ENCODE assay signal across 8 cellular contexts in genomic region chr12:49967042-49967776, GRCh38. TPM values are rescaled to one million over a fixed set of nuclear protein-coding genes. Genes with fewer than 3 reads are reported as not detected.
DNase-seq lines count a peak whose midpoint lies in the region; ATAC-seq and TF ChIP-seq lines count a peak whose summit lies in the region.

No MANE protein-coding gene starts in this region.

- H3K27me3 ChIP-seq in neuron (ENCODE audit: insufficient read depth, low read length), result peaks cover 19% of the 10 kb centered on the region

- H3K27me3 Mint-ChIP-seq in stimulated activated naive CD8-positive, alpha-beta T cell treated with anti-CD3 and anti-CD28 coated beads, Interleukin-15, amount 100 ng/mL, for 72 hours, result peaks cover 44% of the 10 kb centered on the region

- H3K9me3 ChIP-seq in neuron (ENCODE audit: low read length), result no peaks in the 10 kb centered on the region

- peak overlapping the region; percentile 53 to 82 for H3K4me3 Mint-ChIP-seq in stimulated activated naive CD8-positive, alpha-beta T cell treated with anti-CD3 and anti-CD28 coated beads, Interleukin-15, amount 100 ng/mL, for 72 hours

- H3K4me1 Mint-ChIP-seq in stimulated activated naive CD8-positive, alpha-beta T cell treated with anti-CD3 and anti-CD28 coated beads, Interleukin-15, amount 100 ng/mL, for 72 hours, result peaks cover 7% of the 10 kb centered on the region

- TF ChIP-seq CTCF in foreskin fibroblast (IDR thresholded peaks at IDR 0.05; ENCODE audit: low read depth, low read length), result peak; percentile 83

- no peaks in the 10 kb centered on the region for H3K9me3 Mint-ChIP-seq in stimulated activated naive CD8-positive, alpha-beta T cell treated with anti-CD3 and anti-CD28 coated beads, Interleukin-15, amount 100 ng/mL, for 72 hours

- H3K27ac Mint-ChIP-seq in stimulated activated naive CD8-positive, alpha-beta T cell treated with anti-CD3 and anti-CD28 coated beads, Interleukin-15, amount 100 ng/mL, for 72 hours, result peak overlapping the region in 1 of 2 donors; percentile 51

- H2AFZ ChIP-seq in neuron (ENCODE audit: low read depth, low read length), result peak overlapping the region; percentile 66

- peak; percentile 71 for ATAC-seq in GM21515 (IDR thresholded peaks at IDR 0.05; ENCODE audit: unreplicated experiment)
- peak; percentile 86 for ATAC-seq in stimulated activated naive CD8-positive, alpha-beta T cell treated with anti-CD3 and anti-CD28 coated beads, Interleukin-15, amount 100 ng/mL, for 72 hours

- DNase-seq in COLO668 (lab: John Stamatoyannopoulos, UW; ENCODE audit: unreplicated experiment) (peak; percentile 67), LHCN-M2 (ENCODE audit: low read depth) (peak; percentile 74), RPMI8226 (peak; percentile 89), foreskin fibroblast (peak; percentile 70 to 92)
- peak; percentile 97 for DNase-seq in activated effector memory CD4-positive, alpha-beta T cell treated with anti-CD3 and anti-CD28 coated beads, Interleukin-2, amount 50 U/mL, for 16 hours
- peak; percentile 89 to 94 for DNase-seq in stimulated activated naive CD8-positive, alpha-beta T cell treated with anti-CD3 and anti-CD28 coated beads, Interleukin-15, amount 100 ng/mL, for 72 hours

- no peaks in the 10 kb centered on the region for H3K36me3 ChIP-seq in neuron (ENCODE audit: insufficient read depth, low read length)

- peaks cover 3% of the 10 kb centered on the region for H3K4me1 ChIP-seq in neuron (ENCODE audit: insufficient read depth, low read length)

- peak overlapping the region; percentile 40 to 51 for H3K4me3 ChIP-seq in foreskin fibroblast (ENCODE audit: low read depth in 1 of 2, low read length in 2 of 2)
- H3K4me3 ChIP-seq in neuron (ENCODE audit: low read length), result peak overlapping the region; percentile 2

RNA-seq across cellular contexts. Expression of gene AQP5, which starts 5.5 kb away (rescaled TPM):
- total RNA-seq in LHCN-M2 (2014; rRNA removed), result 0.11 TPM in 1 of 2 replicates, not detected in the other
- polyA plus RNA-seq in LHCN-M2 (2012), result not detected

RNA-seq across cellular contexts. Expression of gene AQP6, which starts 5.5 kb away (rescaled TPM):
- total RNA-seq in LHCN-M2 (2014; rRNA removed), result not detected in 2 replicates
- polyA plus RNA-seq in LHCN-M2 (2012), result not detected

RNA-seq across cellular contexts. Expression of gene AQP2, which starts 16.7 kb away (rescaled TPM):
- not detected in 2 replicates for total RNA-seq in LHCN-M2 (2014; rRNA removed)
- polyA plus RNA-seq in LHCN-M2 (2012), result not detected

RNA-seq across cellular contexts. Expression of gene RACGAP1, which starts 58.1 kb away (rescaled TPM):
- total RNA-seq in LHCN-M2 (2014; rRNA removed), result 167 and 177 TPM in 2 replicates
- polyA plus RNA-seq in LHCN-M2 (2012), result 75.2 TPM

Comparison
In these comparisons a context has a peak if more than half of its experiments do, and no peak if none do; other contexts are left out.
1. Peak in every context shown above with its lines: DNase-seq, ATAC-seq and H3K4me3 ChIP-seq.